9 cellular contexts compared by ENCODE assay signal in the genomic region with DNA sequence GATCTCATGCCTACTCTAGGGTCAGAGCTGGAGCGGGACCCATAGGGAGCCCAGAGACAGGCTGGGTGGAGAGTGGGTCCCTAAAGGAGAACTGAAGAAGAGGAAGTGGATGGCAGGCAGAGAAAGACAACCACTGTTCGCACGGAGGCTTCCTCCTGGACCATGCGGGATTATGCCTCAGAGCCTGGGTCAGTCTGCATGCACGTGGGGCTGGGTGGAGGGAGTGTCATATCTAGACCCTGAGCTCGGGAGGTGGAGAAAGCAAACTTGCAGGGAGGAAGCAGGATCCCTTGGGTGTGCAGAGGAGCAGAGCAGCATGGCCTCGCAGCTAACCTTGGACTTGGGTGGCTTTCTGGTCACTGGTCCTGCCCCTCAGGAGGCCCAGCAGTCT.
DNase-seq lines count a peak whose midpoint lies in the region; ATAC-seq and TF ChIP-seq lines count a peak whose summit lies in the region.
"Had no signal": no experiment of that assay in that cellular context is flagged by ENCODE, and none has a peak within 500 bp of the region (broad histone marks: within the 10 kb centered on the region; RNA-seq: fewer than 3 reads in every experiment).

No MANE protein-coding gene starts in this region.

- TF ChIP-seq CTCF in progenitor cell of endocrine pancreas (IDR thresholded peaks at IDR 0.05; ENCODE audit: unreplicated experiment) = no peak

- H3K27me3 Mint-ChIP-seq in progenitor cell of endocrine pancreas = no peaks in the 10 kb centered on the region

- no peaks in the 10 kb centered on the region for H3K9me3 Mint-ChIP-seq in progenitor cell of endocrine pancreas (ENCODE audit: low read depth)

- peak in 16 of 61 donors; percentile 5 to 49 (median 22) for DNase-seq in caudate nucleus (lab: John Stamatoyannopoulos, UW)
- DNase-seq in pons (ENCODE audit: low spot score) = peak; percentile 81
- no peak for DNase-seq in NCI-H510A treated with DMSO at 0.1 percent for 48 hours (lab: John Stamatoyannopoulos, UW)
- DNase-seq in DMS79 treated with DMSO at 0.1 percent for 48 hours (lab: John Stamatoyannopoulos, UW) = no peak
- DNase-seq in progenitor cell of endocrine pancreas (ENCODE audit: low spot score, unreplicated experiment) = no peak
- DNase-seq in NCI-H1105 (lab: John Stamatoyannopoulos, UW) = no peak

- no peaks in the 10 kb centered on the region for H3K4me1 Mint-ChIP-seq in progenitor cell of endocrine pancreas (ENCODE audit: low read depth)

- no peak overlapping the region for H3K4me3 Mint-ChIP-seq in progenitor cell of endocrine pancreas (ENCODE audit: low read depth)

- no peaks in the 10 kb centered on the region for H3K36me3 Mint-ChIP-seq in progenitor cell of endocrine pancreas (ENCODE audit: insufficient read depth)

- ATAC-seq in GM18502 (IDR thresholded peaks at IDR 0.05; ENCODE audit: poor library complexity, unreplicated experiment) (peak; percentile 62), HG03571 (IDR thresholded peaks at IDR 0.05; ENCODE audit: unreplicated experiment) (peak; percentile 73)

- H3K27ac Mint-ChIP-seq in progenitor cell of endocrine pancreas = no peak overlapping the region

- H3K27ac ChIP-seq in caudate nucleus (ENCODE audit: low read depth, low read length) = peak overlapping the region; percentile 2
- H3K27ac ChIP-seq: RWPE1 had no signal
